8 cellular contexts compared by ENCODE assay signal in the genomic region with DNA sequence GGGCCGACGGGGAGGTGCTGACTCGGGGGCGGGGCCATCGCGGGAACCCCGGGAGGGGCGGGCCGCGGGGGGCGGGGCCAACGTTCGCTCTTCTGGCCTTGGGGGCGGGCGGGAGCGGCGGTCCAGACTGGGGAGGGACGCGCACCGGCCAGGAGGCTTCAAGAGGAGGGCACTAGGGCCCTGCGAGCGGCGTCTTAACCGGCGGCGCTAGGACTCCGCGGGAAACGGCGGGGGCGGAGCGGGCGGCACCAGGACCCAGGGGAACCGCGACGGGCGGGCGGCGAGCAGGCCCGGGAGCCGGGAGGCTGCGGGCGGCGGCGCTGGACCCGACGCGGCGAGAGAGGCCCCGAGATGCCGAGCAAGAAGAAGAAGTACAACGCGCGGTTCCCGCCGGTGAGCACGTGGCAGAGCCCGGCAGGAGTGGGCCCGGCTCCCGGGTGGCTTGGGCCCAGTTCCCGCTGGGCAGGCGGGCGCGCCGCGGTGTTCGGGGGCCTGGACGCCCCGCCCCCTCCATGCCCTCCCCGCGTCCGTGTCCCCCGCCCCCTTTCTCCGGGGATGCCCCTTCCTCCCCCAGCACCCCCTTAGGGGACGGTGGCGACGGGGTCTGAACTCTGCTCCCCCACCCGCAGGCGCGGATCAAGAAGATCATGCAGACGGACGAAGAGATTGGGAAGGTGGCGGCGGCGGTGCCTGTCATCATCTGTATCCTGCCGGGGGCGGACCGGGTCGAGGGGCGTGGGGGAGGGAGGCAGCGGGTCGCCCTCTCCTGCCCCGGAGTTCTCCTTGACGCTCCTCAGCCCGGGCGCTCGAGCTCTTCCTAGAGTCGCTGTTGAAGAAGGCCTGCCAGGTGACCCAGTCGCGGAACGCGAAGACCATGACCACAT. TPM values are rescaled to one million over a fixed set of nuclear protein-coding genes. Genes with fewer than 3 reads are reported as not detected.
DNase-seq lines count a peak whose midpoint lies in the region; ATAC-seq and TF ChIP-seq lines count a peak whose summit lies in the region.

Gene DRAP1 (plus strand): TSS at position 276 of the 884 bp plus-strand sequence. CDS start 76 bp downstream, at position 352.

- no peaks in the 10 kb centered on the region for H3K9me3 ChIP-seq in vagina

- peak in 1 of 2 donors; percentile 89 for TF ChIP-seq POLR2A in vagina (IDR thresholded peaks at IDR 0.05)

- in situ Hi-C loops in astrocyte of the cerebellum (cut with HindIII; ENCODE audit: low sequenced_read_pairs) = no loop called here

- H3K27ac ChIP-seq in rectal smooth muscle tissue (ENCODE audit: low read depth, low read length) = peak within 1 kb of the TSS; percentile 94
- H3K27ac ChIP-seq in vagina = peak within 1 kb of the TSS; percentile 93

- peak within 1 kb of the TSS; percentile 70 for H3K9ac ChIP-seq in rectal smooth muscle tissue (ENCODE audit: low read length)

- peaks cover 9% of the 10 kb centered on the region for H3K36me3 ChIP-seq in rectal smooth muscle tissue (ENCODE audit: control insufficient read depth, insufficient read depth, low read length)
- H3K36me3 ChIP-seq in vagina = peaks cover 0 to 19% of the 10 kb centered on the region in 2 donors

- no peaks in the 10 kb centered on the region for H3K27me3 ChIP-seq in rectal smooth muscle tissue (ENCODE audit: control insufficient read depth, insufficient read depth, low read length)
- H3K27me3 ChIP-seq in vagina = no peaks in the 10 kb centered on the region

- peak; percentile 97 for DNase-seq in NCI-H2081 (lab: John Stamatoyannopoulos, UW)
- peak; percentile 100 for DNase-seq in T-helper 9 cell
- DNase-seq in astrocyte of the cerebellum (ENCODE audit: low read depth) = peak; percentile 94
- DNase-seq in hepatic stellate cell (ENCODE audit: low spot score) = peak; percentile 96
- DNase-seq in vagina (ENCODE audit: extremely low spot score in 2 of 2) = peak in 1 of 2 donors; percentile 98

- ATAC-seq in GM18508 (IDR thresholded peaks at IDR 0.05; ENCODE audit: insufficient read depth, unreplicated experiment) (peak; percentile 52), HG03025 (IDR thresholded peaks at IDR 0.05; ENCODE audit: low FRiP score, unreplicated experiment) (peak; percentile 73)

- intact Hi-C loops in vagina (cut with DNase I) = loop anchor here (2.0 to 5.0 kb wide), 3 partner anchors 29 to 43 kb away; partner anchors contain the start of genes CCDC85B and SART1

- H3K4me1 ChIP-seq in rectal smooth muscle tissue (ENCODE audit: control insufficient read depth, insufficient read depth, low read length) = peaks cover 33% of the 10 kb centered on the region
- H3K4me1 ChIP-seq in vagina = peaks cover 58% of the 10 kb centered on the region

- TF ChIP-seq CTCF in astrocyte of the cerebellum (IDR thresholded peaks at IDR 0.05; ENCODE audit: low read depth, low read length, missing control alignments) (no peak), vagina (IDR thresholded peaks at IDR 0.05) (peak in 1 of 3 experiments; percentile 31)

- H3K4me3 ChIP-seq in astrocyte of the cerebellum (ENCODE audit: low read depth, low read length) (peak within 1 kb of the TSS; percentile 94), rectal smooth muscle tissue (ENCODE audit: low read length) (peak within 1 kb of the TSS; percentile 97), vagina (peak within 1 kb of the TSS; percentile 92)

RNA-seq across cellular contexts. Expression of gene DRAP1, which starts in this region (rescaled TPM):
- 59.2 TPM for total RNA-seq in vagina
